ENCODE assay signal across 18 cellular contexts in genomic region chr7:12930534-12930933, GRCh38.
DNase-seq lines count a peak whose midpoint lies in the region; ATAC-seq and TF ChIP-seq lines count a peak whose summit lies in the region.
"Had no signal": no experiment of that assay in that cellular context is flagged by ENCODE, and none has a peak within 500 bp of the region (broad histone marks: within the 10 kb centered on the region; RNA-seq: fewer than 3 reads in every experiment).

No MANE protein-coding gene starts in this region.

- dilution Hi-C loops in mammary epithelial cell (cut with HindIII; ENCODE audit: low sequenced_read_pairs), result no loop called here

- POLR2A ChIA-PET in MCF 10A (lab: Yijun Ruan, JAX) (no interaction called here), RWPE1 (lab: Yijun Ruan, JAX; ENCODE audit: low non-redundant PET) (no interaction called here)
- POLR2A ChIA-PET in CD4-positive, alpha-beta memory T cell (lab: Charles Lee; ENCODE audit: partially characterized antibody), result no interaction called here

- H3K79me2 ChIP-seq in mammary epithelial cell (ENCODE audit: insufficient read depth, low read length) (no peaks in the 10 kb centered on the region), hepatocyte (no peaks in the 10 kb centered on the region)

- no peak overlapping the region for H3K4me3 Mint-ChIP-seq in MCF 10A (ENCODE audit: unreplicated experiment)
- H3K4me3 Mint-ChIP-seq in CD4-positive, alpha-beta memory T cell, result no peak overlapping the region
- H3K4me3 Mint-ChIP-seq: GM23338 had no signal

- H3K36me3 Mint-ChIP-seq in MCF 10A (ENCODE audit: insufficient read depth, unreplicated experiment), result no peaks in the 10 kb centered on the region
- H3K36me3 Mint-ChIP-seq in CD4-positive, alpha-beta memory T cell, result no peaks in the 10 kb centered on the region

- H3K4me2 ChIP-seq in mammary epithelial cell (ENCODE audit: insufficient read depth, low read depth, low read length), result no peak overlapping the region
- H3K4me2 ChIP-seq in hepatocyte, result no peak overlapping the region
- H3K4me2 ChIP-seq: GM23338 had no signal

- no peaks in the 10 kb centered on the region for H3K27me3 Mint-ChIP-seq in MCF 10A (ENCODE audit: insufficient read depth, unreplicated experiment)
- H3K27me3 Mint-ChIP-seq in CD4-positive, alpha-beta memory T cell, result peaks cover 0 to 2% of the 10 kb centered on the region in 2 donors

- no peaks in the 10 kb centered on the region for H3K9me3 ChIP-seq in mammary epithelial cell (replicated peaks; ENCODE audit: insufficient read depth, low read length)
- H3K9me3 ChIP-seq in hepatocyte (ENCODE audit: low read depth), result no peaks in the 10 kb centered on the region
- no peaks in the 10 kb centered on the region for H3K9me3 ChIP-seq in CD4-positive, alpha-beta memory T cell (ENCODE audit: control insufficient read depth in 1 of 2, low read length in 2 of 2)
- H3K9me3 ChIP-seq in heart left ventricle, result no peaks in the 10 kb centered on the region
- H3K9me3 ChIP-seq: SJCRH30 had no signal

- no peak overlapping the region for H2AFZ ChIP-seq in mammary epithelial cell (ENCODE audit: low read depth, low read length)
- no peak overlapping the region for H2AFZ ChIP-seq in hepatocyte

- H3K27ac ChIP-seq in mammary epithelial cell (ENCODE audit: insufficient read depth, low read depth, low read length) (no peak overlapping the region), hepatocyte (peak overlapping the region; percentile 5), RWPE1 (no peak overlapping the region), heart left ventricle (no peak overlapping the region)
- H3K27ac ChIP-seq in CD4-positive, alpha-beta memory T cell (ENCODE audit: low read depth, low read length), result no peak overlapping the region
- H3K27ac ChIP-seq: 22Rv1, SJCRH30 had no signal

- ATAC-seq in GM18870 (IDR thresholded peaks at IDR 0.05; ENCODE audit: unreplicated experiment), result no peak
- ATAC-seq in heart left ventricle, result no peak
- ATAC-seq: GM23338, PC-3 had no signal

- BruUV-seq in mammary epithelial cell (replicated peaks; lab: Mats Ljungman, UMichigan), result no TSS peak
- no TSS peak for BruUV-seq in MCF 10A (replicated peaks; lab: Mats Ljungman, UMichigan)

- TF ChIP-seq CTCF in mammary epithelial cell (conservative IDR thresholded peaks at IDR 0.05 in 1 of 2, IDR thresholded peaks at IDR 0.05 in 1 of 2; ENCODE audit: extremely low read depth in 1 of 2, insufficient read depth in 1 of 2, low read depth in 1 of 2, low read length in 2 of 2), result no peak
- TF ChIP-seq CTCF in MCF 10A (IDR thresholded peaks at IDR 0.05; ENCODE audit: unreplicated experiment), result no peak
- no peak for TF ChIP-seq CTCF in cardiac fibroblast (IDR thresholded peaks at IDR 0.05; ENCODE audit: low read depth, low read length)
- TF ChIP-seq CTCF in hepatocyte (IDR thresholded peaks at IDR 0.05; ENCODE audit: poor library complexity), result no peak
- TF ChIP-seq CTCF in RWPE1 (conservative IDR thresholded peaks at IDR 0.05; ENCODE audit: low read depth), result no peak
- no peak for TF ChIP-seq CTCF in heart left ventricle (IDR thresholded peaks at IDR 0.05)

- H4K20me1 ChIP-seq in mammary epithelial cell (ENCODE audit: insufficient read depth, low read length) (no peaks in the 10 kb centered on the region), hepatocyte (ENCODE audit: insufficient read depth, poor library complexity, severe bottlenecking) (no peaks in the 10 kb centered on the region)

- peaks cover 2% of the 10 kb centered on the region for H3K4me1 ChIP-seq in mammary epithelial cell (ENCODE audit: insufficient read depth, low read length)
- peaks cover 27% of the 10 kb centered on the region for H3K4me1 ChIP-seq in hepatocyte (ENCODE audit: insufficient read depth)
- H3K4me1 ChIP-seq in CD4-positive, alpha-beta memory T cell (ENCODE audit: insufficient read depth, low read length), result no peaks in the 10 kb centered on the region
- H3K4me1 ChIP-seq in heart left ventricle, result peaks cover 0 to 8% (median 0%) of the 10 kb centered on the region in 12 donors
- H3K4me1 ChIP-seq: SJCRH30 had no signal

- DNase-seq in mammary epithelial cell (peak; percentile 23), MCF 10A (ENCODE audit: unreplicated experiment) (no peak), cardiac fibroblast (ENCODE audit: low read depth in 2 of 2) (peak; percentile 21 to 44), hepatocyte (ENCODE audit: low spot score) (no peak), RWPE1 (ENCODE audit: low spot score) (no peak), heart left ventricle (no peak)
- DNase-seq in CD4-positive, alpha-beta memory T cell, result no peak
- DNase-seq: DMS 273 treated with DMSO at 0.1 percent for 48 hours, GF-D8, NCI-H1048, NCI-H1436 treated with DMSO at 0.1 percent for 48 hours, NCI-H510A treated with DMSO at 0.1 percent for 48 hours, NCI-H82, PC-3, SJCRH30 had no signal

- H3K4me3 ChIP-seq in mammary epithelial cell (replicated peaks in 1 of 3; ENCODE audit: insufficient read depth in 1 of 3, low read depth in 2 of 3, low read length in 3 of 3) (no peak overlapping the region), cardiac fibroblast (replicated peaks in 1 of 2; ENCODE audit: low read depth in 2 of 2, low read length in 2 of 2) (no peak overlapping the region), hepatocyte (no peak overlapping the region), heart left ventricle (no peak overlapping the region)
- no peak overlapping the region for H3K4me3 ChIP-seq in CD4-positive, alpha-beta memory T cell (ENCODE audit: low read length in 2 of 2)
- H3K4me3 ChIP-seq: GM23338, SJCRH30 had no signal

- intact Hi-C loops in mammary epithelial cell (cut with micrococcal nuclease), result no loop called here
- intact Hi-C loops in MCF 10A (cut with micrococcal nuclease), result no loop called here
- intact Hi-C loops in CD4-positive, alpha-beta memory T cell (cut with micrococcal nuclease), result no loop called here
- intact Hi-C loops in heart left ventricle (cut with DNase I), result no loop called here

- H3K9me2 ChIP-seq in hepatocyte (replicated peaks; ENCODE audit: insufficient read depth), result no peaks in the 10 kb centered on the region

- H3K36me3 ChIP-seq in mammary epithelial cell (ENCODE audit: insufficient read depth, low read length) (no peaks in the 10 kb centered on the region), hepatocyte (replicated peaks; ENCODE audit: insufficient read depth, low read depth) (no peaks in the 10 kb centered on the region), heart left ventricle (no peaks in the 10 kb centered on the region)
- H3K36me3 ChIP-seq in CD4-positive, alpha-beta memory T cell (ENCODE audit: insufficient read depth, low read length), result no peaks in the 10 kb centered on the region
- H3K36me3 ChIP-seq: SJCRH30 had no signal

- H3K27me3 ChIP-seq in mammary epithelial cell (ENCODE audit: insufficient read depth, low read length), result no peaks in the 10 kb centered on the region
- H3K27me3 ChIP-seq in hepatocyte, result no peaks in the 10 kb centered on the region
- H3K27me3 ChIP-seq in CD4-positive, alpha-beta memory T cell (ENCODE audit: insufficient read depth, low read length), result no peaks in the 10 kb centered on the region
- H3K27me3 ChIP-seq in heart left ventricle, result no peaks in the 10 kb centered on the region
- H3K27me3 ChIP-seq: SJCRH30 had no signal

- H3K9me3 Mint-ChIP-seq in MCF 10A (ENCODE audit: unreplicated experiment), result no peaks in the 10 kb centered on the region
- no peaks in the 10 kb centered on the region for H3K9me3 Mint-ChIP-seq in CD4-positive, alpha-beta memory T cell
- H3K9me3 Mint-ChIP-seq: GM23338 had no signal

- no peak overlapping the region for H3K9ac ChIP-seq in mammary epithelial cell (ENCODE audit: insufficient read depth, low read length)

- TF ChIP-seq POLR2A in heart left ventricle (IDR thresholded peaks at IDR 0.05), result no peak

- in situ Hi-C loops in mammary epithelial cell (cut with MboI; ENCODE audit: low sequenced_read_pairs in 2 of 2), result no loop called here

- CTCF ChIA-PET in mammary epithelial cell (lab: Charles Lee; ENCODE audit: low non-redundant PET), result no interaction called here
- CTCF ChIA-PET in MCF 10A (lab: Yijun Ruan, JAX), result no interaction called here
- CTCF ChIA-PET in CD4-positive, alpha-beta memory T cell (lab: Charles Lee; ENCODE audit: partially characterized antibody), result no interaction called here
- CTCF ChIA-PET in RWPE1 (lab: Yijun Ruan, JAX), result no interaction called here

- 96% methylated on average over 2 of the region's 2 CpGs for WGBS in mammary epithelial cell (ENCODE audit: low coverage, missing lambda C conversion rate)
- 67% methylated on average over 2 of the region's 2 CpGs for WGBS in hepatocyte (ENCODE audit: low lambda C conversion rate, missing lambda C conversion rate)
- 78 to 85% (median 83%) methylated on average over 2 of the region's 2 CpGs for WGBS in heart left ventricle, 4 donors

- H3K4me1 Mint-ChIP-seq in MCF 10A (ENCODE audit: insufficient read depth, unreplicated experiment), result peaks cover 13% of the 10 kb centered on the region
- no peaks in the 10 kb centered on the region for H3K4me1 Mint-ChIP-seq in CD4-positive, alpha-beta memory T cell

- no peak overlapping the region for H3K27ac Mint-ChIP-seq in MCF 10A (ENCODE audit: low read depth, unreplicated experiment)
- no peak overlapping the region for H3K27ac Mint-ChIP-seq in CD4-positive, alpha-beta memory T cell

Comparison
In these comparisons a context has a peak if more than half of its experiments do, and no peak if none do; other contexts are left out.
1. DNase-seq: peak in mammary epithelial cell (single experiment) and cardiac fibroblast (2 of 2); none in MCF 10A (single experiment), hepatocyte (single experiment), CD4-positive, alpha-beta memory T cell (0 of 5), RWPE1 (single experiment) and heart left ventricle (0 of 5).